Comparison of ENCODE assay signal across 1 cellular context in the genomic region with DNA sequence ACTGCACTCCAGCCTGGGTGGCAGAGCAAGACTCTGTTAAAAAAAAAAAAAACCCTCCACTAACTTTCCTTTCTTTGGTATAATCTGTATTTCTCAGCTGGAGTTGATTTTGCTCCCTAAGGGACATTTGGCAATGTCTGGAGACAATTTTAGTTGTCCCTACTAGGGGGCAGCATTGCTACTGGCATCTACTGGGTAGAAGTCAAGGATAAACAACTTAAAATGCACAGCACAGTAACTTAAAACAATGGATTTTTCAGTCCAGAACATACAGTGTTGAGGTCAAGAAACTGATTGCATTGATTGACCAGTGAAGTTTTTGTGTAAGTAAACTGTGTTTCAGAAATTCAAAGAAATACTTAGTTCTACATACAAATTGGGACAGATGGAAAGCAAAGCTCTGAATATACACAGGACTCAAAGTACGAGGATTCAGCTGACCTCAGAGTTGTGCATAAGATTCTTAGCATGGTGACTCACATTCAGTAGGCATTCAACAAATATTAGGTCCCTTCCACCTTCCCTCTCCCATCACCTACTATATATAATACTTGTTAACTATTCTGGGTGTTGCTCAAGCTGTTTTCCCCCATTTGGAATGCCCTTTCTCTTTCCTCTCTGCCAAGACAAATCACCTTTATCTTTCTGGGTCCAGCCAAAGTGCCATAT.
TF ChIP-seq lines count a peak whose summit lies in the region.

No MANE protein-coding gene starts in this region.

TF ChIP-seq in K562, 482 proteins besides CTCF, POLR2A, EP300 and RAD21:
- TF ChIP-seq POLR2H (tag; IDR thresholded peaks at IDR 0.05; ENCODE audit: low read depth) (no peak), ZNF696 (CRISPR knock-in tag; conservative IDR thresholded peaks at IDR 0.05) (no peak), ZNF668 (CRISPR knock-in tag; IDR thresholded peaks at IDR 0.05) (no peak), ZNF408 (CRISPR knock-in tag; IDR thresholded peaks at IDR 0.05; ENCODE audit: low read depth) (no peak), GABPA (tag; conservative IDR thresholded peaks at IDR 0.05; ENCODE audit: low read depth) (no peak), OTX1 (CRISPR knock-in tag; IDR thresholded peaks at IDR 0.05) (no peak), FIP1L1 (IDR thresholded peaks at IDR 0.05; ENCODE audit: low read depth, low read length, poor library complexity, severe bottlenecking) (no peak), SMAD1 (IDR thresholded peaks at IDR 0.05; ENCODE audit: low read depth, low read length, partially characterized antibody) (no peak), IRF2 (CRISPR knock-in tag; IDR thresholded peaks at IDR 0.05) (no peak), POLR2AphosphoS5 (IDR thresholded peaks at IDR 0.05; ENCODE audit: control insufficient read depth, insufficient read depth, low read depth, low read length) (no peak), NRF1 (conservative IDR thresholded peaks at IDR 0.05 in 1 of 2, IDR thresholded peaks at IDR 0.05 in 1 of 2) (no peak), HDGF (IDR thresholded peaks at IDR 0.05) (no peak), SIN3A (IDR thresholded peaks at IDR 0.05; ENCODE audit: borderline replicate concordance in 2 of 2, control insufficient read depth in 1 of 2, low read depth in 2 of 2, low read length in 2 of 2) (no peak), GATA2 (CRISPR knock-in tag; IDR thresholded peaks at IDR 0.05) (no peak), ZNF121 (CRISPR knock-in tag; conservative IDR thresholded peaks at IDR 0.05) (no peak)
- TF ChIP-seq, protein P1, sequence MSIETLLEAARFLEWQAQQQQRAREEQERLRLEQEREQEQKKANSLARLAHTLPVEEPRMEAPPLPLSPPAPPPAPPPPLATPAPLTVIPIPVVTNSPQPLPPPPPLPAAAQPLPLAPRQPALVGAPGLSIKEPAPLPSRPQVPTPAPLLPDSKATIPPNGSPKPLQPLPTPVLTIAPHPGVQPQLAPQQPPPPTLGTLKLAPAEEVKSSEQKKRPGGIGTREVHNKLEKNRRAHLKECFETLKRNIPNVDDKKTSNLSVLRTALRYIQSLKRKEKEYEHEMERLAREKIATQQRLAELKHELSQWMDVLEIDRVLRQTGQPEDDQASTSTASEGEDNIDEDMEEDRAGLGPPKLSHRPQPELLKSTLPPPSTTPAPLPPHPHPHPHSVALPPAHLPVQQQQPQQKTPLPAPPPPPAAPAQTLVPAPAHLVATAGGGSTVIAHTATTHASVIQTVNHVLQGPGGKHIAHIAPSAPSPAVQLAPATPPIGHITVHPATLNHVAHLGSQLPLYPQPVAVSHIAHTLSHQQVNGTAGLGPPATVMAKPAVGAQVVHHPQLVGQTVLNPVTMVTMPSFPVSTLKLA (conservative IDR thresholded peaks at IDR 0.05) = no peak
- TF ChIP-seq, protein P2, sequence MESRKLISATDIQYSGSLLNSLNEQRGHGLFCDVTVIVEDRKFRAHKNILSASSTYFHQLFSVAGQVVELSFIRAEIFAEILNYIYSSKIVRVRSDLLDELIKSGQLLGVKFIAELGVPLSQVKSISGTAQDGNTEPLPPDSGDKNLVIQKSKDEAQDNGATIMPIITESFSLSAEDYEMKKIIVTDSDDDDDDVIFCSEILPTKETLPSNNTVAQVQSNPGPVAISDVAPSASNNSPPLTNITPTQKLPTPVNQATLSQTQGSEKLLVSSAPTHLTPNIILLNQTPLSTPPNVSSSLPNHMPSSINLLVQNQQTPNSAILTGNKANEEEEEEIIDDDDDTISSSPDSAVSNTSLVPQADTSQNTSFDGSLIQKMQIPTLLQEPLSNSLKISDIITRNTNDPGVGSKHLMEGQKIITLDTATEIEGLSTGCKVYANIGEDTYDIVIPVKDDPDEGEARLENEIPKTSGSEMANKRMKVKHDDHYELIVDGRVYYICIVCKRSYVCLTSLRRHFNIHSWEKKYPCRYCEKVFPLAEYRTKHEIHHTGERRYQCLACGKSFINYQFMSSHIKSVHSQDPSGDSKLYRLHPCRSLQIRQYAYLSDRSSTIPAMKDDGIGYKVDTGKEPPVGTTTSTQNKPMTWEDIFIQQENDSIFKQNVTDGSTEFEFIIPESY (CRISPR knock-in tag; IDR thresholded peaks at IDR 0.05) = no peak
- TF ChIP-seq, protein P3, sequence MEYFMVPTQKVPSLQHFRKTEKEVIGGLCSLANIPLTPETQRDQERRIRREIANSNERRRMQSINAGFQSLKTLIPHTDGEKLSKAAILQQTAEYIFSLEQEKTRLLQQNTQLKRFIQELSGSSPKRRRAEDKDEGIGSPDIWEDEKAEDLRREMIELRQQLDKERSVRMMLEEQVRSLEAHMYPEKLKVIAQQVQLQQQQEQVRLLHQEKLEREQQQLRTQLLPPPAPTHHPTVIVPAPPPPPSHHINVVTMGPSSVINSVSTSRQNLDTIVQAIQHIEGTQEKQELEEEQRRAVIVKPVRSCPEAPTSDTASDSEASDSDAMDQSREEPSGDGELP (CRISPR knock-in tag; IDR thresholded peaks at IDR 0.05; ENCODE audit: borderline replicate concordance) = no peak
- TF ChIP-seq, protein P4, sequence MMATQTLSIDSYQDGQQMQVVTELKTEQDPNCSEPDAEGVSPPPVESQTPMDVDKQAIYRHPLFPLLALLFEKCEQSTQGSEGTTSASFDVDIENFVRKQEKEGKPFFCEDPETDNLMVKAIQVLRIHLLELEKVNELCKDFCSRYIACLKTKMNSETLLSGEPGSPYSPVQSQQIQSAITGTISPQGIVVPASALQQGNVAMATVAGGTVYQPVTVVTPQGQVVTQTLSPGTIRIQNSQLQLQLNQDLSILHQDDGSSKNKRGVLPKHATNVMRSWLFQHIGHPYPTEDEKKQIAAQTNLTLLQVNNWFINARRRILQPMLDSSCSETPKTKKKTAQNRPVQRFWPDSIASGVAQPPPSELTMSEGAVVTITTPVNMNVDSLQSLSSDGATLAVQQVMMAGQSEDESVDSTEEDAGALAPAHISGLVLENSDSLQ (IDR thresholded peaks at IDR 0.05) = no peak
